Comparison of ENCODE assay signal across 1 cellular context in genomic region chr17:29124135-29124930, GRCh38.
TF ChIP-seq lines count a peak whose summit lies in the region.

No MANE protein-coding gene starts in this region.

TF ChIP-seq in H1, 55 proteins besides CTCF, POLR2A, EP300 and RAD21:
- TF ChIP-seq ATF2 (IDR thresholded peaks at IDR 0.05; ENCODE audit: low read length) (peak; percentile 96), GABPA (IDR thresholded peaks at IDR 0.05; ENCODE audit: borderline replicate concordance, insufficient read depth, low read length) (peak; percentile 31; the same call in 1 of the 2 replicates), CREB1 (IDR thresholded peaks at IDR 0.05) (peak; percentile 30; the same call in 1 of the 2 replicates), NRF1 (IDR thresholded peaks at IDR 0.05; ENCODE audit: low read depth, low read length) (no peak), BRCA1 (IDR thresholded peaks at IDR 0.05; ENCODE audit: low read depth, low read length) (no peak), FOSL1 (IDR thresholded peaks at IDR 0.05; ENCODE audit: insufficient read depth, low read depth, low read length) (no peak), JUND (IDR thresholded peaks at IDR 0.05; ENCODE audit: low read length) (peak; percentile 78)
